28 cellular contexts compared by ENCODE assay signal in genomic region chr14:101620039-101620788, GRCh38. TPM values are rescaled to one million over a fixed set of nuclear protein-coding genes. Genes with fewer than 3 reads are reported as not detected.
"Had no signal": no experiment of that assay in that cellular context is flagged by ENCODE, and none has a peak within 500 bp of the region (broad histone marks: within the 10 kb centered on the region; RNA-seq: fewer than 3 reads in every experiment).

No MANE protein-coding gene starts in this region.

- ATAC-seq: activated CD4-positive, alpha-beta T cell treated with anti-CD3 and anti-CD28 coated beads for 36 hours; activated CD8-positive, alpha-beta T cell treated with anti-CD3 and anti-CD28 coated beads, Interleukin-2, amount 10 ng/mL, durations not matched to agents 7 days and 5 days; Panc1; Right ventricle myocardium inferior; T-cell had no signal

- DNase-seq: activated CD4-positive, alpha-beta T cell treated with anti-CD3 and anti-CD28 coated beads for 36 hours; activated CD8-positive, alpha-beta memory T cell treated with anti-CD3 and anti-CD28 coated beads, Interleukin-2, amount 50 U/mL, for 48 hours; activated CD8-positive, alpha-beta T cell treated with anti-CD3 and anti-CD28 coated beads, Interleukin-2, amount 10 ng/mL, durations not matched to agents 7 days and 5 days; activated naive CD4-positive, alpha-beta T cell treated with anti-CD3 and anti-CD28 coated beads, Interleukin-2, amount 50 U/mL, for 16 hours; activated naive CD8-positive, alpha-beta T cell treated with anti-CD3 and anti-CD28 coated beads, Interleukin-2, amount 10 ng/mL, durations not matched to agents 7 days and 5 days; activated T-cell treated with anti-CD3 and anti-CD28 coated beads, Interleukin-2, amount 50 U/mL, for 1 hour; anterior cingulate cortex; MG63; MV-4-11; NCI-H1092 treated with DMSO at 0.1 percent for 48 hours; NCI-H1417 treated with DMSO at 0.1 percent for 48 hours; NCI-H1694; NCI-H2029; NCI-H2107; NCI-H345; NCI-H510A; NCI-H526 treated with DMSO at 0.1 percent for 48 hours; NCI-H82; OCI-M1; RPMI8226; T-cell; T-helper 2 cell; WERI-Rb-1 had no signal

- H3K4me3 ChIP-seq: adrenal gland, breast epithelium, MG63, SK-N-MC had no signal

- H3K27ac Mint-ChIP-seq: activated CD4-positive, alpha-beta T cell treated with anti-CD3 and anti-CD28 coated beads for 36 hours; activated CD8-positive, alpha-beta T cell treated with anti-CD3 and anti-CD28 coated beads, Interleukin-2, amount 10 ng/mL, durations not matched to agents 7 days and 5 days; activated naive CD8-positive, alpha-beta T cell treated with anti-CD3 and anti-CD28 coated beads, Interleukin-2, amount 10 ng/mL, durations not matched to agents 7 days and 5 days; T-cell had no signal

- H3K9me3 ChIP-seq: adrenal gland, breast epithelium, MG63 had no signal

- H3K9me3 Mint-ChIP-seq: activated naive CD8-positive, alpha-beta T cell treated with anti-CD3 and anti-CD28 coated beads, Interleukin-2, amount 10 ng/mL, durations not matched to agents 7 days and 5 days had no signal

- H3K4me1 Mint-ChIP-seq: activated CD4-positive, alpha-beta T cell treated with anti-CD3 and anti-CD28 coated beads for 36 hours; T-cell had no signal

- H3K4me3 Mint-ChIP-seq: activated CD4-positive, alpha-beta T cell treated with anti-CD3 and anti-CD28 coated beads for 36 hours; activated CD8-positive, alpha-beta T cell treated with anti-CD3 and anti-CD28 coated beads, Interleukin-2, amount 10 ng/mL, durations not matched to agents 7 days and 5 days; activated naive CD8-positive, alpha-beta T cell treated with anti-CD3 and anti-CD28 coated beads, Interleukin-2, amount 10 ng/mL, durations not matched to agents 7 days and 5 days; T-cell had no signal

- H3K36me3 ChIP-seq: adrenal gland, breast epithelium, MG63, WERI-Rb-1 had no signal

- H3K27ac ChIP-seq: adrenal gland, breast epithelium, SK-N-MC, WERI-Rb-1 had no signal

- H3K27me3 ChIP-seq: breast epithelium, MG63 had no signal

- H3K4me1 ChIP-seq: adrenal gland, breast epithelium had no signal

- H3K36me3 Mint-ChIP-seq: activated naive CD8-positive, alpha-beta T cell treated with anti-CD3 and anti-CD28 coated beads, Interleukin-2, amount 10 ng/mL, durations not matched to agents 7 days and 5 days; T-cell had no signal

RNA-seq across cellular contexts. Expression of gene DIO3, which starts 58.9 kb away (rescaled TPM):
- total RNA-seq: activated CD4-positive, alpha-beta T cell treated with anti-CD3 and anti-CD28 coated beads for 36 hours; activated CD8-positive, alpha-beta T cell treated with anti-CD3 and anti-CD28 coated beads, Interleukin-2, amount 10 ng/mL, durations not matched to agents 7 days and 5 days; activated naive CD8-positive, alpha-beta T cell treated with anti-CD3 and anti-CD28 coated beads, Interleukin-2, amount 10 ng/mL, durations not matched to agents 7 days and 5 days; T-cell had no signal
